8 cellular contexts compared by ENCODE assay signal in the genomic region with DNA sequence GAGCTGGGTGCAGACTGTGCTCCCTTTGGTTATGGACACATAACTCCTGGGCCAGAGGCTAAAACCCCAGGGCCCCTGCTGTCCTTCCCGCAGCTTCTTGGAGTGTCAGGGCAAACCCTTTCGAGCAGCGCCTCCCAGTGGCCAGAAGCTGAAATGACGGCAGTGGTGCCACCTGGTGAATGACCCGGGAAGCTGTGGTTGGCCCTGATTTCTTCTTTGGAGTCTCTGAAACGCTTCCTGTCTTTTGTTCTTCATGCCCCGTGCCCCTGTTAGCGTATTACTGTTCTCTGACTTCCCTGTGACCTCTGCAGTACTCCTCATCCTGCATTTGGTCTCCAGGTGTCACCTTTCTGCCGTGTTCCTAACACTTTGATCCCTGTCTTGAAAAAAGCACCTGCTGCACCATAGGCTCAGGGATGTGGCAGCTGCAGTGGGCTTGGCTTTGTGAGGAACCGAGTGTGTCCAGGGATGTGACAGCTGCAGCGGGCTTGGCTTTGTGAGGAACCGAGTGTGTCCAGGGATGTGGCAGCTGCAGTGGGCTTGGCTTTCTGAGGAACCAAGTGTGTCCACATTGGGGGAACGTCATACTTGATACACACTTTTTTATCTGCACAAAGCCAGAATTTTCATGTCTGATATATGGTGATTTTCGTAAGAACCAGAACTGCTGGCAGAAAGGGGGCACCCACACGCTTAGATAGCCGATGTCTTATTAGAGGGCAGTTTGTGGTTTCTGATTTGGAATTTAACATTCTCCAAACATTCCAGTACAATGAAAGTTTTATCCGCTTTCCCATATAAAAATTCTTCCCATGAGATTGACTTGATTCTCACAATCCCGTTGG.
DNase-seq lines count a peak whose midpoint lies in the region; ATAC-seq, FAIRE-seq and TF ChIP-seq lines count a peak whose summit lies in the region.
"Not testable (repeated sequence)": the region's sequence is repeated elsewhere in the genome, so short reads cannot be mapped to it uniquely, and the experiment has no call there.

No MANE protein-coding gene starts in this region.

- not testable (repeated sequence) for H3K27me3 Mint-ChIP-seq in naive thymus-derived CD4-positive, alpha-beta T cell

- POLR2A ChIA-PET in GM12878 (lab: Charles Lee); naive thymus-derived CD4-positive, alpha-beta T cell (lab: Charles Lee): not testable (repeated sequence)

- in situ Hi-C loops in GM12878 (cut with MboI), result not testable (repeated sequence)

- not testable (repeated sequence) for ATAC-seq in GM12878; naive thymus-derived CD4-positive, alpha-beta T cell

- peaks cover 0 to 18% (median 0%) of the 10 kb centered on the region in 5 donors for H3K36me3 Mint-ChIP-seq in naive thymus-derived CD4-positive, alpha-beta T cell

- TF ChIP-seq POLR2A in GM12878 (IDR thresholded peaks at IDR 0.05; ENCODE audit: low read depth, low read length), result not testable (repeated sequence)

- WGBS in GM12878 (ENCODE audit: insufficient coverage, insufficient replicate concordance, low lambda C conversion rate, missing lambda C conversion rate), result 56% methylated on average over 18 of the region's 18 CpGs

- RAD21 ChIA-PET in GM12878 (lab: Charles Lee; ENCODE audit: unreplicated experiment), result interaction anchor here (0.9 to 1.0 kb wide), 2 partner anchors 60 to 231 kb away, joined by 3 read pairs; no protein-coding TSS in a partner anchor

- not testable (repeated sequence) for DNase-seq in AG10803 (ENCODE audit: low read depth); GM12878 (ENCODE audit: low read depth, low spot score); foreskin fibroblast
- DNase-seq in H7 (peak; percentile 59), NCI-H524 (lab: John Stamatoyannopoulos, UW) (peak; percentile 25 to 44)
- DNase-seq in activated CD4-positive, alpha-beta T cell treated with anti-CD3 and anti-CD28 coated beads for 48 hours, result peak; percentile 62
- DNase-seq in naive thymus-derived CD4-positive, alpha-beta T cell, result peak in 7 of 9 donors; percentile 25 to 58 (median 50)
- peak; percentile 9 to 30 for DNase-seq in stimulated activated CD4-positive, alpha-beta T cell treated with anti-CD3 and anti-CD28 coated beads, Interleukin-4, amount 100 ng/mL, for 48 hours (ENCODE audit: low read depth in 2 of 2)

- H3K4me1 ChIP-seq in GM12878 (ENCODE audit: control insufficient read depth, insufficient read depth, low read length); naive thymus-derived CD4-positive, alpha-beta T cell (ENCODE audit: control insufficient read depth in 2 of 2, insufficient read depth in 2 of 2, low read length in 2 of 2): not testable (repeated sequence)

- not testable (repeated sequence) for H3K9ac ChIP-seq in GM12878 (ENCODE audit: control insufficient read depth, insufficient read depth, low read length)

- H3K27ac Mint-ChIP-seq in naive thymus-derived CD4-positive, alpha-beta T cell, result peak overlapping the region in 4 of 9 donors; percentile 24 to 59 (median 44)

- not testable (repeated sequence) for H3K4me2 ChIP-seq in GM12878 (ENCODE audit: control insufficient read depth, insufficient read depth)

- peak; percentile 30; the same call in 1 of the 2 replicates for TF ChIP-seq RAD21 in GM12878 (IDR thresholded peaks at IDR 0.05; ENCODE audit: insufficient read depth, low read depth, low read length)

- BruUV-seq in GM12878 (replicated peaks; lab: Mats Ljungman, UMichigan), result not testable (repeated sequence)

- TF ChIP-seq CTCF in AG10803 (conservative IDR thresholded peaks at IDR 0.05; ENCODE audit: low read length), result peak; percentile 60
- peak; percentile 40 to 63 (median 52) for TF ChIP-seq CTCF in GM12878 (IDR thresholded peaks at IDR 0.05 in 2 of 3, conservative IDR thresholded peaks at IDR 0.05 in 1 of 3; ENCODE audit: control insufficient read depth in 2 of 3, extremely low read depth in 1 of 3, insufficient read depth in 1 of 3, low read depth in 3 of 3, low read length in 3 of 3)
- TF ChIP-seq CTCF in foreskin fibroblast (IDR thresholded peaks at IDR 0.05; ENCODE audit: low read depth, low read length), result peak; percentile 60

- H3K9me3 ChIP-seq in GM12878 (replicated peaks; ENCODE audit: control insufficient read depth, insufficient read depth, low read length); naive thymus-derived CD4-positive, alpha-beta T cell (ENCODE audit: control insufficient read depth in 2 of 3, low read length in 3 of 3): not testable (repeated sequence)

- H3K36me3 ChIP-seq in H7 (replicated peaks; ENCODE audit: control insufficient read depth, insufficient read depth, low read length); GM12878 (ENCODE audit: control insufficient read depth in 2 of 2, insufficient read depth in 2 of 2, low read length in 1 of 2): not testable (repeated sequence)
- H3K36me3 ChIP-seq in naive thymus-derived CD4-positive, alpha-beta T cell (ENCODE audit: control insufficient read depth in 2 of 3, insufficient read depth in 3 of 3, low read length in 3 of 3), result peaks cover 0 to 12% (median 0%) of the 10 kb centered on the region in 3 experiments

- H3K4me1 Mint-ChIP-seq in naive thymus-derived CD4-positive, alpha-beta T cell, result peaks cover 0 to 19% (median 11%) of the 10 kb centered on the region in 7 donors

- H3K79me2 ChIP-seq in GM12878 (ENCODE audit: control insufficient read depth, insufficient read depth, low read length), result not testable (repeated sequence)

- intact Hi-C loops in GM12878 (cut with micrococcal nuclease; ENCODE audit: unreplicated experiment), result loop anchor here (10.0 kb wide), 1 partner anchor 168 kb away; no protein-coding TSS in a partner anchor
- intact Hi-C loops in naive thymus-derived CD4-positive, alpha-beta T cell (cut with micrococcal nuclease), result not testable (repeated sequence)

- SMC1A ChIA-PET in GM12878 (lab: Charles Lee; ENCODE audit: uncharacterized antibody, unreplicated experiment), result interaction anchor here (1.3 kb wide), 2 partner anchors 60 to 164 kb away, joined by 3 read pairs; no protein-coding TSS in a partner anchor

- not testable (repeated sequence) for H3K27ac ChIP-seq in GM12878 (ENCODE audit: control insufficient read depth, insufficient read depth); naive thymus-derived CD4-positive, alpha-beta T cell (ENCODE audit: low read depth, low read length)

- not testable (repeated sequence) for H3K4me3 Mint-ChIP-seq in naive thymus-derived CD4-positive, alpha-beta T cell

- H3K9me3 Mint-ChIP-seq in naive thymus-derived CD4-positive, alpha-beta T cell, result not testable (repeated sequence)

- H2AFZ ChIP-seq in GM12878 (ENCODE audit: control insufficient read depth, low read depth, low read length), result not testable (repeated sequence)

- CTCF ChIA-PET in GM12878 (lab: Yijun Ruan, JAX), result interaction anchor here (0.6 to 2.6 kb wide), 8 partner anchors 11 to 1543 kb away, joined by 3 to 12 read pairs (median 3); no protein-coding TSS in a partner anchor
- CTCF ChIA-PET in naive thymus-derived CD4-positive, alpha-beta T cell (lab: Charles Lee), result not testable (repeated sequence)

- FAIRE-seq in GM12878 (lab: Jason Lieb, UNC), result not testable (repeated sequence)

- H4K20me1 ChIP-seq in GM12878 (ENCODE audit: control insufficient read depth, insufficient read depth), result not testable (repeated sequence)

- not testable (repeated sequence) for H3K27me3 ChIP-seq in H7 (ENCODE audit: control insufficient read depth, insufficient read depth, low read length); GM12878 (replicated peaks in 1 of 2; ENCODE audit: control insufficient read depth in 2 of 2, insufficient read depth in 2 of 2, low read length in 1 of 2); naive thymus-derived CD4-positive, alpha-beta T cell (ENCODE audit: control insufficient read depth in 2 of 2, insufficient read depth in 2 of 2, low read length in 2 of 2)

- not testable (repeated sequence) for TF ChIP-seq EP300 in GM12878 (IDR thresholded peaks at IDR 0.05; ENCODE audit: borderline replicate concordance in 1 of 2, control insufficient read depth in 1 of 2, low read depth in 2 of 2, low read length in 2 of 2)

- H3K4me3 ChIP-seq in AG10803 (ENCODE audit: low read length); H7 (ENCODE audit: insufficient read depth, low read depth, low read length); GM12878; foreskin fibroblast (ENCODE audit: low read depth in 1 of 2, low read length in 2 of 2); naive thymus-derived CD4-positive, alpha-beta T cell (ENCODE audit: low read length): not testable (repeated sequence)

TF ChIP-seq in GM12878, 131 proteins besides CTCF, POLR2A, EP300 and RAD21:
- peak; percentile 33; the same call in 1 of the 2 replicates for TF ChIP-seq SMC3 (IDR thresholded peaks at IDR 0.05; ENCODE audit: borderline replicate concordance, low read length)
